In genomic region chr2:100820346-100821254, GRCh38 we compare ENCODE assay signal across 8 cellular contexts. TPM values are rescaled to one million over a fixed set of nuclear protein-coding genes. Genes with fewer than 3 reads are reported as not detected.
DNase-seq lines count a peak whose midpoint lies in the region; ATAC-seq and TF ChIP-seq lines count a peak whose summit lies in the region.

No MANE protein-coding gene starts in this region.

- intact Hi-C loops in HCT116 (cut with micrococcal nuclease) (loop anchor here (10.0 kb wide), 1 partner anchor 206 kb away; no protein-coding TSS in a partner anchor), sciatic nerve (cut with DNase I) (no loop called here)

- H3K9me2 ChIP-seq in HCT116 (ENCODE audit: insufficient read depth): no peaks in the 10 kb centered on the region

- no peak for TF ChIP-seq POLR2A in HCT116 (IDR thresholded peaks at IDR 0.05; ENCODE audit: borderline replicate concordance, extremely low read depth, insufficient read depth, insufficient read length)

- no peaks in the 10 kb centered on the region for H4K20me1 ChIP-seq in HCT116 (ENCODE audit: insufficient read depth)

- H3K27me3 ChIP-seq in HCT116 (ENCODE audit: insufficient read depth, low read length) (no peaks in the 10 kb centered on the region), skeletal muscle satellite cell (ENCODE audit: control insufficient read depth, insufficient read depth, low read length) (no peaks in the 10 kb centered on the region)

- H3K27me3 Mint-ChIP-seq in activated naive CD4-positive, alpha-beta T cell treated with anti-CD3 and anti-CD28 coated beads, Interleukin-2, amount 10 ng/mL, durations not matched to agents 7 days and 5 days: peaks cover 68% of the 10 kb centered on the region

- H2AFZ ChIP-seq in HCT116 (ENCODE audit: low read depth, low read length, poor library complexity, severe bottlenecking): no peak overlapping the region

- peak overlapping the region; percentile 54 to 64 for H3K4me3 ChIP-seq in HCT116 (replicated peaks in 1 of 2; ENCODE audit: low read depth in 1 of 2, low read length in 2 of 2)
- peak overlapping the region; percentile 77 for H3K4me3 ChIP-seq in skeletal muscle satellite cell (ENCODE audit: low read length)

- TF ChIP-seq RAD21 in HCT116 (IDR thresholded peaks at IDR 0.05; ENCODE audit: low read depth): no peak

- BruUV-seq in HCT116 (replicated peaks; lab: Mats Ljungman, UMichigan): no TSS peak

- H3K9ac ChIP-seq in HCT116 (ENCODE audit: low read length): peak overlapping the region; percentile 66
- H3K9ac ChIP-seq in skeletal muscle satellite cell (ENCODE audit: low read depth, low read length): peak overlapping the region; percentile 93

- H3K27ac Mint-ChIP-seq in activated naive CD4-positive, alpha-beta T cell treated with anti-CD3 and anti-CD28 coated beads, Interleukin-2, amount 10 ng/mL, durations not matched to agents 7 days and 5 days: no peak overlapping the region

- peak overlapping the region; percentile 68 for H3K4me3 Mint-ChIP-seq in activated naive CD4-positive, alpha-beta T cell treated with anti-CD3 and anti-CD28 coated beads, Interleukin-2, amount 10 ng/mL, durations not matched to agents 7 days and 5 days

- peak overlapping the region; percentile 85 for H3K4me2 ChIP-seq in HCT116 (ENCODE audit: low read length)
- peak overlapping the region; percentile 92 for H3K4me2 ChIP-seq in skeletal muscle satellite cell (ENCODE audit: low read length)

- no peaks in the 10 kb centered on the region for H3K9me3 Mint-ChIP-seq in activated naive CD4-positive, alpha-beta T cell treated with anti-CD3 and anti-CD28 coated beads, Interleukin-2, amount 10 ng/mL, durations not matched to agents 7 days and 5 days

- CTCF ChIA-PET in HCT116 (lab: Charles Lee): no interaction called here
- CTCF ChIA-PET in activated naive CD4-positive, alpha-beta T cell treated with anti-CD3 and anti-CD28 coated beads, Interleukin-2, amount 10 ng/mL, durations not matched to agents 7 days and 5 days (lab: Charles Lee): no interaction called here

- peaks cover 27% of the 10 kb centered on the region for H3K4me1 Mint-ChIP-seq in activated naive CD4-positive, alpha-beta T cell treated with anti-CD3 and anti-CD28 coated beads, Interleukin-2, amount 10 ng/mL, durations not matched to agents 7 days and 5 days

- RAD21 ChIA-PET in HCT116 (lab: Charles Lee; ENCODE audit: low non-redundant PET in 1 of 2, low total read pairs in 2 of 2, uncharacterized antibody in 2 of 2, unreplicated experiment in 2 of 2): no interaction called here

- DNase-seq in HCT116 (ENCODE audit: low read depth, low spot score): no peak
- peak; percentile 33 for DNase-seq in activated naive CD4-positive, alpha-beta T cell treated with anti-CD3 and anti-CD28 coated beads, Interleukin-2, amount 10 ng/mL, durations not matched to agents 7 days and 5 days
- DNase-seq in hepatic stellate cell (ENCODE audit: low spot score): peak; percentile 15
- no peak for DNase-seq in sciatic nerve (ENCODE audit: low spot score)
- DNase-seq in SHP77 (lab: John Stamatoyannopoulos, UW): no peak

- H3K36me3 ChIP-seq in HCT116 (ENCODE audit: control insufficient read depth in 1 of 2, insufficient read depth in 2 of 2, low read length in 2 of 2) (no peaks in the 10 kb centered on the region), skeletal muscle satellite cell (ENCODE audit: insufficient read depth, low read length) (no peaks in the 10 kb centered on the region)

- POLR2A ChIA-PET in HCT116 (lab: Charles Lee): interaction anchor here (0.5 to 0.7 kb wide), 2 partner anchors 296 to 1151 kb away, joined by 3 to 5 read pairs; no protein-coding TSS in a partner anchor

- peaks cover 16% of the 10 kb centered on the region for H3K79me2 ChIP-seq in HCT116 (ENCODE audit: insufficient read depth, low read length)

- peak overlapping the region; percentile 52; the same call in 1 of the 2 replicates for H3K27ac ChIP-seq in HCT116 (ENCODE audit: low read depth, low read length)

- H3K4me1 ChIP-seq in HCT116 (ENCODE audit: control insufficient read depth in 1 of 2, insufficient read depth in 2 of 2, low read length in 2 of 2): peaks cover 3 to 44% of the 10 kb centered on the region in 2 experiments; a peak in 3 of 4 replicates
- peaks cover 33% of the 10 kb centered on the region for H3K4me1 ChIP-seq in skeletal muscle satellite cell (ENCODE audit: control insufficient read depth, insufficient read depth, low read length)

- H3K9me3 ChIP-seq in HCT116 (ENCODE audit: control insufficient read depth in 1 of 2, insufficient read depth in 1 of 2, low read depth in 1 of 2, low read length in 2 of 2) (no peaks in the 10 kb centered on the region), skeletal muscle satellite cell (replicated peaks; ENCODE audit: low read length) (no peaks in the 10 kb centered on the region)

- H3K36me3 Mint-ChIP-seq in activated naive CD4-positive, alpha-beta T cell treated with anti-CD3 and anti-CD28 coated beads, Interleukin-2, amount 10 ng/mL, durations not matched to agents 7 days and 5 days: peaks cover 5% of the 10 kb centered on the region

- TF ChIP-seq CTCF in HCT116 (IDR thresholded peaks at IDR 0.05 in 2 of 3, conservative IDR thresholded peaks at IDR 0.05 in 1 of 3; ENCODE audit: borderline replicate concordance in 1 of 3, insufficient read depth in 1 of 3, low read depth in 2 of 3, low read length in 2 of 3): no peak

- ATAC-seq in HCT116: no peak
- ATAC-seq in sciatic nerve: no peak
- ATAC-seq in GM19324 (IDR thresholded peaks at IDR 0.05; ENCODE audit: low FRiP score, unreplicated experiment): no peak
- no peak for ATAC-seq in HG03571 (IDR thresholded peaks at IDR 0.05; ENCODE audit: unreplicated experiment)

TF ChIP-seq in HCT116, 20 proteins besides CTCF, POLR2A, EP300 and RAD21:
- TF ChIP-seq TCF7L2 (IDR thresholded peaks at IDR 0.05; ENCODE audit: borderline replicate concordance, extremely low read depth, insufficient read depth, insufficient read length): no peak
- TF ChIP-seq CEBPB (IDR thresholded peaks at IDR 0.05; ENCODE audit: low read depth): no peak
- TF ChIP-seq ZFX (IDR thresholded peaks at IDR 0.05): peak; percentile 50
- TF ChIP-seq EGR1 (IDR thresholded peaks at IDR 0.05; ENCODE audit: low read depth): peak; percentile 67; the same call in 1 of the 2 replicates
- TF ChIP-seq JUND (IDR thresholded peaks at IDR 0.05): no peak

RNA-seq across cellular contexts. Expression of gene NPAS2, which starts 0.7 kb away (rescaled TPM):
- total RNA-seq in HCT116 (2021; ENCODE audit: unreplicated experiment) (20.4 TPM), sciatic nerve (17.5 TPM)
- 25.1 and 29.9 TPM in 2 replicates for polyA plus RNA-seq in HCT116 (2012)
- total RNA-seq in skeletal muscle satellite cell (2012; rRNA removed): 7.4 and 8.9 TPM in 2 replicates

Comparison
In these comparisons a context has a peak if more than half of its experiments do, and no peak if none do; other contexts are left out.
1. DNase-seq: peak in activated naive CD4-positive, alpha-beta T cell treated with anti-CD3 and anti-CD28 coated beads, Interleukin-2, amount 10 ng/mL, durations not matched to agents 7 days and 5 days (single experiment) and hepatic stellate cell (single experiment); none in HCT116 (single experiment), sciatic nerve (single experiment) and SHP77 (0 of 2).